In genomic region chr4:29051381-29051965, GRCh38 we compare ENCODE assay signal across 19 cellular contexts.
DNase-seq lines count a peak whose midpoint lies in the region; ATAC-seq, FAIRE-seq and TF ChIP-seq lines count a peak whose summit lies in the region.
"Had no signal": no experiment of that assay in that cellular context is flagged by ENCODE, and none has a peak within 500 bp of the region (broad histone marks: within the 10 kb centered on the region; RNA-seq: fewer than 3 reads in every experiment).

No MANE protein-coding gene starts in this region.

- CTCF ChIA-PET in IMR-90 (lab: Yijun Ruan, JAX): no interaction called here

- no peak overlapping the region for H2BK5ac ChIP-seq in IMR-90 (ENCODE audit: low read depth, low read length, poor library complexity, severe bottlenecking)

- BruUV-seq in IMR-90 (replicated peaks; lab: Mats Ljungman, UMichigan): no TSS peak

- H3K14ac ChIP-seq in IMR-90 (replicated peaks; ENCODE audit: low read depth, low read length): no peak overlapping the region

- no peaks in the 10 kb centered on the region for H3K27me3 ChIP-seq in GM23338 (ENCODE audit: insufficient read depth)
- no peaks in the 10 kb centered on the region for H3K27me3 ChIP-seq in IMR-90 (ENCODE audit: control insufficient read depth, insufficient read depth, low read length)
- H3K27me3 ChIP-seq in bronchial epithelial cell (ENCODE audit: control insufficient read depth, insufficient read depth, low read length): no peaks in the 10 kb centered on the region
- H3K27me3 ChIP-seq in prostate gland (replicated peaks; ENCODE audit: insufficient read depth): no peaks in the 10 kb centered on the region
- H3K27me3 ChIP-seq: BLaER1 treated with 17β-estradiol and CSF1 and Interleukin-3, amounts not matched to agents 10 nM and 100 nM had no signal

- no peak overlapping the region for H4K91ac ChIP-seq in IMR-90 (ENCODE audit: insufficient read depth, low read depth, low read length)

- peak overlapping the region; percentile 3; the same call in 1 of the 2 replicates for H3K18ac ChIP-seq in IMR-90 (ENCODE audit: low read depth, low read length)

- H2AK9ac ChIP-seq in IMR-90 (replicated peaks; ENCODE audit: low read depth, low read length, poor library complexity): no peak overlapping the region

- no peak overlapping the region for H3K56ac ChIP-seq in IMR-90 (ENCODE audit: extremely low read depth, insufficient read depth, low read length)

- intact Hi-C loops in IMR-90 (cut with micrococcal nuclease) (no loop called here), prostate gland (cut with DNase I) (no loop called here)

- FAIRE-seq in bronchial epithelial cell (lab: Jason Lieb, UNC) (no peak), D721Med (lab: Jason Lieb, UNC) (no peak)
- FAIRE-seq: A549, H54, K562 had no signal

- no peaks in the 10 kb centered on the region for H3K9me1 ChIP-seq in IMR-90 (ENCODE audit: insufficient read depth, low read length)

- H2AFZ ChIP-seq in GM23338: no peak overlapping the region
- H2AFZ ChIP-seq in IMR-90 (replicated peaks; ENCODE audit: low read length, poor library complexity): no peak overlapping the region

- H3K36me3 Mint-ChIP-seq in GM23338 (ENCODE audit: low read depth): peaks cover 2% of the 10 kb centered on the region; the same call in 1 of the 3 replicates

- H3K27ac Mint-ChIP-seq in GM23338: peak overlapping the region; percentile 20

- no peak overlapping the region for H4K8ac ChIP-seq in IMR-90 (ENCODE audit: low read depth in 2 of 2, low read length in 2 of 2)

- no peaks in the 10 kb centered on the region for H3K36me3 ChIP-seq in GM23338 (ENCODE audit: insufficient read depth)
- no peaks in the 10 kb centered on the region for H3K36me3 ChIP-seq in IMR-90 (ENCODE audit: control insufficient read depth, insufficient read depth, low read length)
- no peaks in the 10 kb centered on the region for H3K36me3 ChIP-seq in bronchial epithelial cell (ENCODE audit: control insufficient read depth, insufficient read depth, low read length)
- no peaks in the 10 kb centered on the region for H3K36me3 ChIP-seq in prostate gland
- H3K36me3 ChIP-seq: BLaER1 treated with 17β-estradiol and CSF1 and Interleukin-3, amounts not matched to agents 10 nM and 100 nM had no signal

- H3K4me2 ChIP-seq in GM23338: no peak overlapping the region
- H3K4me2 ChIP-seq in IMR-90 (ENCODE audit: low read depth, low read length): no peak overlapping the region
- H3K4me2 ChIP-seq: A549; BLaER1 treated with 17β-estradiol and CSF1 and Interleukin-3, amounts not matched to agents 10 nM and 100 nM; SK-N-SH had no signal

- no peak overlapping the region for H2BK15ac ChIP-seq in IMR-90 (ENCODE audit: low read depth, low read length)

- H3K4me1 Mint-ChIP-seq in GM23338: peaks cover 28% of the 10 kb centered on the region

- no peaks in the 10 kb centered on the region for H3K79me2 ChIP-seq in GM23338 (replicated peaks; ENCODE audit: insufficient read depth)

- ATAC-seq in GM23338: peak; percentile 35; the same call in 1 of the 3 replicates
- ATAC-seq in IMR-90 (ENCODE audit: low read depth): peak; percentile 16; the same call in 1 of the 2 replicates
- ATAC-seq: A549, K562 had no signal

- H3F3A ChIP-seq in GM23338 (replicated peaks; ENCODE audit: low read depth): no peaks in the 10 kb centered on the region

- no CpG with 5 or more reads among the region's 4 CpGs for WGBS in IMR-90 (ENCODE audit: extremely low coverage in 2 of 2, insufficient read length in 1 of 2), 2 experiments
- 61% methylated on average over 4 of the region's 4 CpGs for WGBS in prostate gland

- no peaks in the 10 kb centered on the region for H3K27me3 Mint-ChIP-seq in GM23338 (ENCODE audit: insufficient read depth, low read depth, poor library complexity)

- H3K4me3 Mint-ChIP-seq in GM23338: no peak overlapping the region

- peaks cover 4% of the 10 kb centered on the region; the same call in 1 of the 3 replicates for H3K9me3 Mint-ChIP-seq in GM23338

- no peak overlapping the region; the same call in 1 of the 2 replicates for H2BK120ac ChIP-seq in IMR-90 (ENCODE audit: low read depth, low read length)

- H3K4me3 ChIP-seq in GM23338: no peak overlapping the region
- H3K4me3 ChIP-seq in IMR-90 (ENCODE audit: insufficient read depth, low read depth, low read length): no peak overlapping the region
- no peak overlapping the region for H3K4me3 ChIP-seq in bronchial epithelial cell (ENCODE audit: low read depth, low read length)
- H3K4me3 ChIP-seq in prostate gland: no peak overlapping the region
- H3K4me3 ChIP-seq: A549; BLaER1 treated with 17β-estradiol and CSF1 and Interleukin-3, amounts not matched to agents 10 nM and 100 nM; K562 had no signal

- no peak overlapping the region for H3K4ac ChIP-seq in IMR-90 (ENCODE audit: low read depth, low read length)

- DNase-seq in GM23338 (ENCODE audit: low spot score) (peak; percentile 33), IMR-90 (peak; percentile 82), bronchial epithelial cell (ENCODE audit: low read depth) (peak; percentile 12), iris pigment epithelial cell (ENCODE audit: low read depth) (peak; percentile 76), prostate gland (ENCODE audit: low spot score) (no peak), NCI-H2029 treated with DMSO at 0.1 percent for 48 hours (lab: John Stamatoyannopoulos, UW) (no peak), D721Med (ENCODE audit: insufficient read length, low spot score) (no peak), foreskin melanocyte (no peak)
- DNase-seq: DMS79 treated with DMSO at 0.1 percent for 48 hours; NCI-H1105 treated with DMSO at 0.1 percent for 48 hours; NCI-H1694; NCI-H748 treated with DMSO at 0.1 percent for 48 hours; NK-92 treated with Interleukin-12 subunit alpha and Interleukin-12 subunit beta, amount 100 ng/mL, for 24 hours; SHP77; SK-N-SH had no signal

- no peak for TF ChIP-seq POLR2A in IMR-90 (IDR thresholded peaks at IDR 0.05; ENCODE audit: low read depth, low read length)
- TF ChIP-seq POLR2A in prostate gland (IDR thresholded peaks at IDR 0.05): no peak

- H2BK20ac ChIP-seq in IMR-90 (ENCODE audit: low read depth, low read length): no peak overlapping the region

- no peak overlapping the region for H2AK5ac ChIP-seq in IMR-90 (ENCODE audit: low read depth, low read length)

- no peak overlapping the region for H3K23ac ChIP-seq in IMR-90 (ENCODE audit: low read depth, low read length)

- peaks cover 15% of the 10 kb centered on the region; the same call in 1 of the 2 replicates for H3K4me1 ChIP-seq in GM23338 (ENCODE audit: insufficient read depth)
- peaks cover 9% of the 10 kb centered on the region for H3K4me1 ChIP-seq in IMR-90 (ENCODE audit: control insufficient read depth, insufficient read depth, low read length)
- H3K4me1 ChIP-seq in prostate gland (replicated peaks): no peaks in the 10 kb centered on the region
- H3K4me1 ChIP-seq: A549 had no signal

- no peak overlapping the region for H4K5ac ChIP-seq in IMR-90 (ENCODE audit: low read depth, low read length)

- POLR2A ChIA-PET in IMR-90 (lab: Charles Lee; ENCODE audit: unreplicated experiment): no interaction called here

- no peak overlapping the region for H3K27ac ChIP-seq in GM23338 (ENCODE audit: low read depth)
- no peak overlapping the region for H3K27ac ChIP-seq in IMR-90 (ENCODE audit: insufficient read depth, low read length)
- H3K27ac ChIP-seq in prostate gland: no peak overlapping the region
- H3K27ac ChIP-seq: A549; BLaER1 treated with 17β-estradiol and CSF1 and Interleukin-3, amounts not matched to agents 10 nM and 100 nM had no signal

- dilution Hi-C loops in IMR-90 (cut with HindIII; ENCODE audit: low sequenced_read_pairs, unreplicated experiment): no loop called here

- H3K9me2 ChIP-seq in GM23338 (ENCODE audit: insufficient read depth): no peaks in the 10 kb centered on the region
- H3K9me2 ChIP-seq: SK-N-SH had no signal

- no peaks in the 10 kb centered on the region for H3K79me1 ChIP-seq in IMR-90 (ENCODE audit: low read depth in 1 of 2, low read length in 2 of 2)

- H3K9ac ChIP-seq in IMR-90 (ENCODE audit: low read depth, low read length): no peak overlapping the region
- H3K9ac ChIP-seq: BLaER1 treated with 17β-estradiol and CSF1 and Interleukin-3, amounts not matched to agents 10 nM and 100 nM; SK-N-SH had no signal

- in situ Hi-C loops in IMR-90 (cut with MboI; ENCODE audit: low sequenced_read_pairs): no loop called here

- TF ChIP-seq RAD21 in IMR-90 (IDR thresholded peaks at IDR 0.05; ENCODE audit: low read length): no peak

- TF ChIP-seq CTCF in GM23338 (conservative IDR thresholded peaks at IDR 0.05; ENCODE audit: low read depth in 2 of 2) (no peak), IMR-90 (conservative IDR thresholded peaks at IDR 0.05; ENCODE audit: low read depth, low read length) (no peak), bronchial epithelial cell (IDR thresholded peaks at IDR 0.05; ENCODE audit: insufficient read depth, low read length, severe bottlenecking) (no peak), prostate gland (IDR thresholded peaks at IDR 0.05) (no peak), D721Med (IDR thresholded peaks at IDR 0.05; ENCODE audit: insufficient read depth, missing control alignments) (no peak)

- H3K9me3 ChIP-seq in IMR-90 (ENCODE audit: control insufficient read depth, insufficient read depth, low read length) (no peaks in the 10 kb centered on the region), prostate gland (no peaks in the 10 kb centered on the region)
- H3K9me3 ChIP-seq: A549, SK-N-SH had no signal

- H4K20me1 ChIP-seq in GM23338 (replicated peaks; ENCODE audit: insufficient read depth): no peaks in the 10 kb centered on the region
- peaks cover under 1% of the 10 kb centered on the region; the same call in 1 of the 2 replicates for H4K20me1 ChIP-seq in IMR-90 (ENCODE audit: insufficient read depth, low read length)
- H4K20me1 ChIP-seq: BLaER1 treated with 17β-estradiol and CSF1 and Interleukin-3, amounts not matched to agents 10 nM and 100 nM had no signal

TF ChIP-seq in GM23338, 12 proteins besides CTCF, POLR2A, EP300 and RAD21 (continues in another document):
- TF ChIP-seq ETS1 (IDR thresholded peaks at IDR 0.05): no peak

TF ChIP-seq in IMR-90, 13 proteins besides CTCF, POLR2A, EP300 and RAD21:
- no peak for TF ChIP-seq SMC3 (IDR thresholded peaks at IDR 0.05; ENCODE audit: low read depth, low read length)
- TF ChIP-seq FOS (IDR thresholded peaks at IDR 0.05; ENCODE audit: low read depth, low read length): 0 out of 2 replicates have a peak, but pooled peaks have one; percentile 9
- TF ChIP-seq CEBPB (IDR thresholded peaks at IDR 0.05; ENCODE audit: low read depth, low read length): peak; percentile 89
- no peak for TF ChIP-seq MAZ (IDR thresholded peaks at IDR 0.05; ENCODE audit: borderline replicate concordance, low read depth, low read length)

Comparison
In these comparisons a context has a peak if more than half of its experiments do, and no peak if none do; other contexts are left out.
1. DNase-seq: peak in GM23338 (single experiment), IMR-90 (single experiment), bronchial epithelial cell (single experiment) and iris pigment epithelial cell (single experiment); none in prostate gland (single experiment), NCI-H2029 treated with DMSO at 0.1 percent for 48 hours (single experiment), D721Med (single experiment) and foreskin melanocyte (single experiment).